ENCODE assay signal across 30 cellular contexts in genomic region chr1:54240741-54241335, GRCh38.
"Had no signal": no experiment of that assay in that cellular context is flagged by ENCODE, and none has a peak within 500 bp of the region (broad histone marks: within the 10 kb centered on the region; RNA-seq: fewer than 3 reads in every experiment).

No MANE protein-coding gene starts in this region.

- DNase-seq: activated CD4-positive, alpha-beta memory T cell treated with anti-CD3 and anti-CD28 coated beads for 36 hours; activated CD4-positive, alpha-beta T cell treated with anti-CD3 and anti-CD28 coated beads, Interleukin-2, amount 10 ng/mL, durations not matched to agents 7 days and 5 days; activated CD4-positive, CD25-positive, alpha-beta regulatory T cell; activated gamma-delta T cell; activated naive CD4-positive, alpha-beta T cell treated with anti-CD3 and anti-CD28 coated beads for 36 hours; activated T-cell treated with anti-CD3 and anti-CD28 coated beads for 4 hours; activated T-cell treated with anti-CD3 and anti-CD28 coated beads, Interleukin-2, amount 50 U/mL, for 48 hours; brain microvascular endothelial cell; MV-4-11; NCI-H1092 treated with DMSO at 0.1 percent for 48 hours; NCI-H1417 treated with DMSO at 0.1 percent for 48 hours; NCI-H1694; NCI-H2029; NCI-H2107; NCI-H2171 treated with DMSO at 0.1 percent for 48 hours; NCI-H345; NCI-H510A; NCI-H526 treated with DMSO at 0.1 percent for 48 hours; NCI-H82; NK-92 treated with Interleukin-12 subunit alpha and Interleukin-12 subunit beta, amount 100 ng/mL, for 24 hours; OCI-M1; RPMI8226; SHP77 had no signal

- H3K9ac ChIP-seq: KMS-11 had no signal

- H3K9me3 Mint-ChIP-seq: activated CD4-positive, alpha-beta memory T cell treated with anti-CD3 and anti-CD28 coated beads for 36 hours; activated CD4-positive, alpha-beta T cell treated with anti-CD3 and anti-CD28 coated beads, Interleukin-2, amount 10 ng/mL, durations not matched to agents 7 days and 5 days; activated naive CD4-positive, alpha-beta T cell treated with anti-CD3 and anti-CD28 coated beads for 36 hours; activated T-helper 17 cell treated with anti-CD3 and anti-CD28 coated beads, Interleukin-2, amount 50 U/mL, for 72 hours; IgD-negative memory B cell; T-helper 1 cell treated with Interleukin-12 subunit alpha and Interleukin-12 subunit beta and Interleukin-4 antibody, amounts not matched to agents 30 μg/mL and 1 μg/mL, for 36 hours had no signal

- H3K27me3 Mint-ChIP-seq: activated CD4-positive, alpha-beta memory T cell treated with anti-CD3 and anti-CD28 coated beads for 36 hours; activated CD4-positive, alpha-beta T cell treated with anti-CD3 and anti-CD28 coated beads, Interleukin-2, amount 10 ng/mL, durations not matched to agents 7 days and 5 days; activated naive CD8-positive, alpha-beta T cell; activated T-helper 17 cell treated with anti-CD3 and anti-CD28 coated beads, Interleukin-2, amount 50 U/mL, for 72 hours; IgD-negative memory B cell had no signal

- ATAC-seq: activated T-helper 17 cell treated with anti-CD3 and anti-CD28 coated beads, Interleukin-2, amount 50 U/mL, for 72 hours; Panc1 had no signal

- H3K4me2 ChIP-seq: KMS-11 had no signal

- H3K27ac Mint-ChIP-seq: activated CD4-positive, alpha-beta memory T cell treated with anti-CD3 and anti-CD28 coated beads for 36 hours; activated CD4-positive, alpha-beta T cell treated with anti-CD3 and anti-CD28 coated beads, Interleukin-2, amount 10 ng/mL, durations not matched to agents 7 days and 5 days; activated naive CD4-positive, alpha-beta T cell treated with anti-CD3 and anti-CD28 coated beads for 36 hours; activated naive CD8-positive, alpha-beta T cell; activated T-helper 17 cell treated with anti-CD3 and anti-CD28 coated beads, Interleukin-2, amount 50 U/mL, for 72 hours; IgD-negative memory B cell; T-helper 1 cell treated with Interleukin-12 subunit alpha and Interleukin-12 subunit beta and Interleukin-4 antibody, amounts not matched to agents 30 μg/mL and 1 μg/mL, for 36 hours had no signal

- H3K27ac ChIP-seq: brain microvascular endothelial cell, cardiac muscle cell, KMS-11 had no signal

- H3K4me3 ChIP-seq: cardiac muscle cell had no signal

- H3K4me3 Mint-ChIP-seq: activated CD4-positive, alpha-beta memory T cell treated with anti-CD3 and anti-CD28 coated beads for 36 hours; activated CD4-positive, alpha-beta T cell treated with anti-CD3 and anti-CD28 coated beads, Interleukin-2, amount 10 ng/mL, durations not matched to agents 7 days and 5 days; activated naive CD4-positive, alpha-beta T cell treated with anti-CD3 and anti-CD28 coated beads for 36 hours; activated naive CD8-positive, alpha-beta T cell; activated T-helper 17 cell treated with anti-CD3 and anti-CD28 coated beads, Interleukin-2, amount 50 U/mL, for 72 hours; IgD-negative memory B cell; T-helper 1 cell treated with Interleukin-12 subunit alpha and Interleukin-12 subunit beta and Interleukin-4 antibody, amounts not matched to agents 30 μg/mL and 1 μg/mL, for 36 hours had no signal

- H3K4me1 Mint-ChIP-seq: activated T-helper 17 cell treated with anti-CD3 and anti-CD28 coated beads, Interleukin-2, amount 50 U/mL, for 72 hours; IgD-negative memory B cell had no signal

- H3K27me3 ChIP-seq: brain microvascular endothelial cell, cardiac muscle cell had no signal
